28 cellular contexts compared by ENCODE assay signal in the genomic region with DNA sequence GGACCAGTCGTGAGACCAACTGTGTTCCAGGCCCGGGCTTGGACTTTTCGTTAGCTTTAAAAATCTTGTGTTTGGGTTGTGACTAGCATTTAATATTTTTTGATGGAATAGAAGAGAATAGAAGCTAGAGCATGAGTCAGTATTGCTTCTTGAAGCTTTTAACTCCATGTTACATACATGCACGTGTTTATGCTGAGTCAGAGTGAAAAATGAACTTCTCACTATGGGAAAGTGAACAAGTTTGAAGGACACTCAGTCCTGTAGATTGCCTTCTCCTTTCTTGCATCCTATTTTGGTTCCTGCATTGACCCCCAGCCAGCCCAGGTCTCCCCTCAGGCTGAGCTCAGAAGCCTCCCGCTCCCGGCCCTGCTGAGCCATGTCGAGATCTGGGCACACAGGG. TPM values are rescaled to one million over a fixed set of nuclear protein-coding genes. Genes with fewer than 3 reads are reported as not detected.
"Had no signal": no experiment of that assay in that cellular context is flagged by ENCODE, and none has a peak within 500 bp of the region (broad histone marks: within the 10 kb centered on the region; RNA-seq: fewer than 3 reads in every experiment).

No MANE protein-coding gene starts in this region.

- ATAC-seq: activated CD4-positive, CD25-positive, alpha-beta regulatory T cell treated with anti-CD3 and anti-CD28 coated beads, Interleukin-2, amount 50 U/mL, for 24 hours; effector memory CD8-positive, alpha-beta T cell; esophagus mucosa; mucosa of descending colon; stimulated activated memory B cell treated with anti-CD40 and anti-IgM and Interleukin-4, amounts not matched to agents 10 μg/mL and 1 μg/mL and 100 μg/mL, for 72 hours had no signal

- H3K27me3 ChIP-seq: stomach, transverse colon had no signal

- H3K9me3 ChIP-seq: mucosa of descending colon, stomach, transverse colon had no signal

- H3K4me3 Mint-ChIP-seq: activated CD4-positive, alpha-beta memory T cell treated with anti-CD3 and anti-CD28 coated beads, Interleukin-2, amount 10 ng/mL, durations not matched to agents 7 days and 5 days; activated CD4-positive, alpha-beta T cell treated with anti-CD3 and anti-CD28 coated beads, Interleukin-2, amount 10 ng/mL, durations not matched to agents 24 days and 14 days; activated naive CD4-positive, alpha-beta T cell treated with anti-CD3 and anti-CD28 coated beads, Interleukin-2, amount 50 U/mL, for 24 hours; activated T-helper 1 cell treated with anti-CD3 and anti-CD28 coated beads, Interleukin-12 subunit alpha, Interleukin-12 subunit beta, Interleukin-2, Interleukin-4 antibody, amounts not matched to agents 30 ng/mL and 10 ng/mL and 1 ng/mL, durations not matched to agents 14 hours and 24 hours and 36 hours; effector memory CD8-positive, alpha-beta T cell; nephron progenitor cell; stimulated activated memory B cell treated with anti-CD40 and anti-IgM and Interleukin-4, amounts not matched to agents 10 μg/mL and 1 μg/mL and 100 μg/mL, for 72 hours had no signal

- H3K4me1 Mint-ChIP-seq: activated CD4-positive, alpha-beta memory T cell treated with anti-CD3 and anti-CD28 coated beads, Interleukin-2, amount 10 ng/mL, durations not matched to agents 7 days and 5 days; activated CD4-positive, alpha-beta T cell treated with anti-CD3 and anti-CD28 coated beads, Interleukin-2, amount 10 ng/mL, durations not matched to agents 24 days and 14 days; activated naive CD4-positive, alpha-beta T cell treated with anti-CD3 and anti-CD28 coated beads, Interleukin-2, amount 50 U/mL, for 24 hours; stimulated activated memory B cell treated with anti-CD40 and anti-IgM and Interleukin-4, amounts not matched to agents 10 μg/mL and 1 μg/mL and 100 μg/mL, for 72 hours had no signal

- H3K4me1 ChIP-seq: stomach, transverse colon had no signal

- H3K4me3 ChIP-seq: mucosa of descending colon, stomach, transverse colon had no signal

- DNase-seq: activated CD4-positive, alpha-beta memory T cell treated with anti-CD3 and anti-CD28 coated beads, Interleukin-2, amount 10 ng/mL, durations not matched to agents 7 days and 5 days; activated CD4-positive, alpha-beta T cell treated with anti-CD3 and anti-CD28 coated beads, Interleukin-2, amount 10 ng/mL, durations not matched to agents 24 days and 14 days; activated gamma-delta T cell treated with Interleukin-2 at 50 U/mL for 16 hours; central memory CD4-positive, alpha-beta T cell; effector memory CD8-positive, alpha-beta T cell; kidney glomerular epithelial cell; mammary epithelial cell; mucosa of descending colon; nephron progenitor cell; occipital lobe; small intestine; stimulated activated CD4-positive, alpha-beta T cell treated with anti-CD3 and anti-CD28 coated beads, Interleukin-2, amount 100 ng/mL, for 24 hours; stomach; transverse colon had no signal

- H3K27me3 Mint-ChIP-seq: activated CD4-positive, alpha-beta memory T cell treated with anti-CD3 and anti-CD28 coated beads, Interleukin-2, amount 10 ng/mL, durations not matched to agents 7 days and 5 days; activated CD4-positive, alpha-beta T cell treated with anti-CD3 and anti-CD28 coated beads, Interleukin-2, amount 10 ng/mL, durations not matched to agents 24 days and 14 days; activated naive CD4-positive, alpha-beta T cell treated with anti-CD3 and anti-CD28 coated beads, Interleukin-2, amount 50 U/mL, for 24 hours had no signal

- H3K36me3 ChIP-seq: stomach, transverse colon had no signal

- H3K9me3 Mint-ChIP-seq: activated CD4-positive, alpha-beta memory T cell treated with anti-CD3 and anti-CD28 coated beads, Interleukin-2, amount 10 ng/mL, durations not matched to agents 7 days and 5 days; activated CD4-positive, alpha-beta T cell treated with anti-CD3 and anti-CD28 coated beads, Interleukin-2, amount 10 ng/mL, durations not matched to agents 24 days and 14 days; activated naive CD4-positive, alpha-beta T cell treated with anti-CD3 and anti-CD28 coated beads, Interleukin-2, amount 50 U/mL, for 24 hours; activated T-helper 1 cell treated with anti-CD3 and anti-CD28 coated beads, Interleukin-12 subunit alpha, Interleukin-12 subunit beta, Interleukin-2, Interleukin-4 antibody, amounts not matched to agents 30 ng/mL and 10 ng/mL and 1 ng/mL, durations not matched to agents 14 hours and 24 hours and 36 hours; effector memory CD8-positive, alpha-beta T cell; nephron progenitor cell; stimulated activated memory B cell treated with anti-CD40 and anti-IgM and Interleukin-4, amounts not matched to agents 10 μg/mL and 1 μg/mL and 100 μg/mL, for 72 hours had no signal

- H3K36me3 Mint-ChIP-seq: activated naive CD4-positive, alpha-beta T cell treated with anti-CD3 and anti-CD28 coated beads, Interleukin-2, amount 50 U/mL, for 24 hours; stimulated activated memory B cell treated with anti-CD40 and anti-IgM and Interleukin-4, amounts not matched to agents 10 μg/mL and 1 μg/mL and 100 μg/mL, for 72 hours had no signal

- FAIRE-seq: endothelial cell of umbilical vein, small intestine, urothelium cell line had no signal

- H3K27ac Mint-ChIP-seq: activated CD4-positive, alpha-beta memory T cell treated with anti-CD3 and anti-CD28 coated beads, Interleukin-2, amount 10 ng/mL, durations not matched to agents 7 days and 5 days; activated CD4-positive, alpha-beta T cell treated with anti-CD3 and anti-CD28 coated beads, Interleukin-2, amount 10 ng/mL, durations not matched to agents 24 days and 14 days; activated naive CD4-positive, alpha-beta T cell treated with anti-CD3 and anti-CD28 coated beads, Interleukin-2, amount 50 U/mL, for 24 hours; activated T-helper 1 cell treated with anti-CD3 and anti-CD28 coated beads, Interleukin-12 subunit alpha, Interleukin-12 subunit beta, Interleukin-2, Interleukin-4 antibody, amounts not matched to agents 30 ng/mL and 10 ng/mL and 1 ng/mL, durations not matched to agents 14 hours and 24 hours and 36 hours; effector memory CD8-positive, alpha-beta T cell; nephron progenitor cell; stimulated activated memory B cell treated with anti-CD40 and anti-IgM and Interleukin-4, amounts not matched to agents 10 μg/mL and 1 μg/mL and 100 μg/mL, for 72 hours had no signal

- H3K27ac ChIP-seq: stomach, transverse colon, VCaP had no signal

RNA-seq across cellular contexts. Expression of gene GHRHR, which starts 31.8 kb away (rescaled TPM):
- total RNA-seq: activated CD4-positive, alpha-beta memory T cell treated with anti-CD3 and anti-CD28 coated beads, Interleukin-2, amount 10 ng/mL, durations not matched to agents 7 days and 5 days; activated CD4-positive, alpha-beta T cell treated with anti-CD3 and anti-CD28 coated beads, Interleukin-2, amount 10 ng/mL, durations not matched to agents 24 days and 14 days; activated T-helper 1 cell treated with anti-CD3 and anti-CD28 coated beads, Interleukin-12 subunit alpha, Interleukin-12 subunit beta, Interleukin-2, Interleukin-4 antibody, amounts not matched to agents 30 ng/mL and 10 ng/mL and 1 ng/mL, durations not matched to agents 14 hours and 24 hours and 36 hours; dermis microvascular lymphatic vessel endothelial cell; endothelial cell of umbilical vein; esophagus mucosa; fibroblast of villous mesenchyme; glomerular endothelial cell; left ventricle myocardium superior; mammary epithelial cell; mucosa of descending colon; occipital lobe; stomach; T-helper 2 cell treated with Interferon-gamma antibody and Interleukin-4, amounts not matched to agents 100 ng/mL and 5 ng/mL, for 36 hours; transverse colon had no signal
- polyA plus RNA-seq: endothelial cell of umbilical vein, mammary epithelial cell had no signal

RNA-seq across cellular contexts. Expression of gene ADCYAP1R1, which starts 56.6 kb away (rescaled TPM):
- total RNA-seq: activated CD4-positive, alpha-beta memory T cell treated with anti-CD3 and anti-CD28 coated beads, Interleukin-2, amount 10 ng/mL, durations not matched to agents 7 days and 5 days; activated CD4-positive, alpha-beta T cell treated with anti-CD3 and anti-CD28 coated beads, Interleukin-2, amount 10 ng/mL, durations not matched to agents 24 days and 14 days; activated T-helper 1 cell treated with anti-CD3 and anti-CD28 coated beads, Interleukin-12 subunit alpha, Interleukin-12 subunit beta, Interleukin-2, Interleukin-4 antibody, amounts not matched to agents 30 ng/mL and 10 ng/mL and 1 ng/mL, durations not matched to agents 14 hours and 24 hours and 36 hours; endothelial cell of umbilical vein; fibroblast of villous mesenchyme; glomerular endothelial cell; mammary epithelial cell; T-helper 2 cell treated with Interferon-gamma antibody and Interleukin-4, amounts not matched to agents 100 ng/mL and 5 ng/mL, for 36 hours had no signal
- polyA plus RNA-seq: aorta, mammary epithelial cell had no signal
